In the genomic region with DNA sequence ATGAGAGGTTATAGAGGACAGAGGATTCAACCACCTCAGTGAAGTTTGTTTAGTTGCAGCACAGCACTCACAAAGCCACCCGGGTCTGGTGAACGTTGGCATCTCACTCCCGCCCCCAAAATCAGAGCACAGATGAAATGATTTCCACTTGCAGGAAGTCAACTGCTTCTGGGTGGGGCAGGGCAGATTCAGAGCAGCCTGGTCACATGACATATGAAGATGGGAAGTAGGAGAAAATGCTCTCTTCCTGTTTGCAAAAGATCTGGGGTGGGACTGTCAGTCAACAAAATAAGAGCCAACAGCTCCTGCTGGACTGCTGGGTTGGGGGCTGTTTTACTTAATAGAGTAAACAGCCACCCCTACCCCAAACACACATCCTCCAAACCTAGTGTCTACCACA, we compare ENCODE assay signal across 12 cellular contexts. TPM values are rescaled to one million over a fixed set of nuclear protein-coding genes. Genes with fewer than 3 reads are reported as not detected.
DNase-seq lines count a peak whose midpoint lies in the region; ATAC-seq, FAIRE-seq and TF ChIP-seq lines count a peak whose summit lies in the region.
"Had no signal": no experiment of that assay in that cellular context is flagged by ENCODE, and none has a peak within 500 bp of the region (broad histone marks: within the 10 kb centered on the region; RNA-seq: fewer than 3 reads in every experiment).

No MANE protein-coding gene starts in this region.

- intact Hi-C loops in CD14-positive monocyte (cut with micrococcal nuclease): no loop called here

- H3K9me3 Mint-ChIP-seq in CD14-positive monocyte: no peaks in the 10 kb centered on the region
- H3K9me3 Mint-ChIP-seq in naive thymus-derived CD8-positive, alpha-beta T cell: peaks cover 0 to 10% (median 0%) of the 10 kb centered on the region in 9 donors

- H3K27me3 Mint-ChIP-seq in CD14-positive monocyte (ENCODE audit: low read depth in 3 of 3): no peaks in the 10 kb centered on the region
- peaks cover 0 to 8% (median 0%) of the 10 kb centered on the region in 5 donors for H3K27me3 Mint-ChIP-seq in naive thymus-derived CD8-positive, alpha-beta T cell

- DNase-seq in CD14-positive monocyte (ENCODE audit: low spot score): peak; percentile 75
- peak; percentile 73 for DNase-seq in OCI-M1 (lab: John Stamatoyannopoulos, UW)
- DNase-seq in activated effector memory CD4-positive, alpha-beta T cell treated with Interleukin-2 at 50 U/mL for 16 hours: peak; percentile 35
- DNase-seq in naive thymus-derived CD8-positive, alpha-beta T cell: peak in 9 of 10 donors; percentile 14 to 80 (median 41)
- DNase-seq in frontal cortex (ENCODE audit: low spot score in 2 of 2): no peak
- DNase-seq in NCI-H146 (lab: John Stamatoyannopoulos, UW): no peak
- DNase-seq: effector CD8-positive, alpha-beta T cell; IMR-90; T1000 had no signal

- POLR2A ChIA-PET in naive thymus-derived CD8-positive, alpha-beta T cell (lab: Charles Lee): interaction anchor here (1.7 kb wide), 1 partner anchor 15 kb away, joined by 4 read pairs; no protein-coding TSS in a partner anchor

- no peak for FAIRE-seq in frontal cortex (lab: Jason Lieb, UNC)

- H3K27ac Mint-ChIP-seq in CD14-positive monocyte: peak overlapping the region; percentile 88 to 96 (median 94)
- H3K27ac Mint-ChIP-seq in naive thymus-derived CD8-positive, alpha-beta T cell: peak overlapping the region; percentile 82 to 96 (median 92)

- peak overlapping the region; percentile 80 to 93 for H3K4me3 Mint-ChIP-seq in CD14-positive monocyte
- H3K4me3 Mint-ChIP-seq in naive thymus-derived CD8-positive, alpha-beta T cell: peak overlapping the region; percentile 80 to 93 (median 85)

- peak; percentile 91 to 93 for ATAC-seq in naive thymus-derived CD8-positive, alpha-beta T cell
- ATAC-seq in GM18867 (IDR thresholded peaks at IDR 0.05; ENCODE audit: unreplicated experiment): no peak
- no peak for ATAC-seq in GM21526 (IDR thresholded peaks at IDR 0.05; ENCODE audit: low FRiP score, unreplicated experiment)

- no peak for TF ChIP-seq CTCF in CD14-positive monocyte (IDR thresholded peaks at IDR 0.05)

- peaks cover 32% of the 10 kb centered on the region for H3K4me1 Mint-ChIP-seq in CD14-positive monocyte
- H3K4me1 Mint-ChIP-seq in naive thymus-derived CD8-positive, alpha-beta T cell: peaks cover 21 to 49% (median 44%) of the 10 kb centered on the region in 4 donors

- H3K36me3 Mint-ChIP-seq in CD14-positive monocyte: peaks cover 76 to 82% of the 10 kb centered on the region in 2 donors
- peaks cover 0 to 20% (median 20%) of the 10 kb centered on the region in 3 donors for H3K36me3 Mint-ChIP-seq in naive thymus-derived CD8-positive, alpha-beta T cell

RNA-seq across cellular contexts. Expression of a gene that starts 43.2 kb away (rescaled TPM):
- polyA plus RNA-seq in CD14-positive monocyte: not detected
- not detected for total RNA-seq in naive thymus-derived CD8-positive, alpha-beta T cell
- not detected for polyA plus RNA-seq in naive thymus-derived CD8-positive, alpha-beta T cell
- total RNA-seq in frontal cortex: not detected
- total RNA-seq: IMR-90, lower leg skin had no signal

Comparison
In these comparisons a context has a peak if more than half of its experiments do, and no peak if none do; other contexts are left out.
1. DNase-seq: peak in CD14-positive monocyte (single experiment), OCI-M1 (single experiment), activated effector memory CD4-positive, alpha-beta T cell treated with Interleukin-2 at 50 U/mL for 16 hours (single experiment) and naive thymus-derived CD8-positive, alpha-beta T cell (9 of 10); none in frontal cortex (0 of 2) and NCI-H146 (single experiment).
2. ATAC-seq: peak in naive thymus-derived CD8-positive, alpha-beta T cell (2 of 2); none in GM18867 (single experiment) and GM21526 (single experiment).